8 cellular contexts compared by ENCODE assay signal in the genomic region with DNA sequence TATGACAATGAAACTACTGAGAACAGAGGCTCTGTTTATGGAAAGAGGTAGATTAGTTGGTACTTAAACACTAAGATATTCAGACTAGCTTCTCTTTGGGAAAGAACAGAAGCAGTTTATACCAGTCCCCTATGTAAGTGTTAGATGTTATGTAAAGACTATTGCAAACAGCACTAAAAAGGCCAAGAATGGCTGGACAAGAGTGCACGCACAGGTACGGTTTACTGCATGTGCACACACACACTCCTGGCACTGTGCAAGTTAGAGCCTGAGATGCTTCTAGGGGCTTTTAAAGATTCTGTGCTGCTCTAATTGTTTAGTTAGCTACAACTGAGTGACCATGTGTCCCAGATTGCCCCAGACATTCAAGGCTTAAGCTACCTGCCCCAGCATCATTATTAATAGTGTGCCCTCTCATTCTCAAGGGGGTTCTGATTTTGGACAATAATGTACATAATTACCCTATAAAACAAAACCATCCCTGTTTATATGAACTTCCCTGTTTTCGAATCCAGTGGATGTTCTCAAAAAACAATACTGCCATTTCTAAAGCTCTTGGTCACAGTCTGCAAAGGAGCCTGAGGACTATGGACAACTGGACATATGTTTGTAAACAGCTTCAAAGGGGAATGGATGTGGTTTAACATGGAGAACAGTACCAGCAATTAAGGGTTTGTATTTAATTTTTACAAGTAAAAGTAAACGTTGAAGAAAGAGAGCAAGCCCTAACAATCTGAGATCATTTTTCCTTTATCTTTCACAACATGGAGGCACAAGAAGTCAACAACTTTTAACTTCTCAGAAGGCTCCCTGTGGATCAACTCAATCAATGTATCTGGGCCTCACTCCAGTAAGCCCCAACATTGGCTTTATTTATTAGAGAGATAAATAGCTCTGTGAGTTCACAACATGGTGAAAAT. TPM values are rescaled to one million over a fixed set of nuclear protein-coding genes. Genes with fewer than 3 reads are reported as not detected.
A peak's percentile ranks its signal among the peaks of the same experiment; 100 is the strongest.
DNase-seq lines count a peak whose midpoint lies in the region; ATAC-seq and TF ChIP-seq lines count a peak whose summit lies in the region.

No MANE protein-coding gene starts in this region.

- no peaks in the 10 kb centered on the region for H3K9me2 ChIP-seq in PC-3 (replicated peaks; ENCODE audit: low read length)

- peak overlapping the region; percentile 94 for H3K4me3 Mint-ChIP-seq in CD8-positive, alpha-beta T cell
- peak overlapping the region; percentile 86 for H3K4me3 Mint-ChIP-seq in progenitor cell of endocrine pancreas (ENCODE audit: low read depth)

- no peak for DNase-seq in CD8-positive, alpha-beta T cell
- DNase-seq in PC-3 (no peak), epithelial cell of proximal tubule (ENCODE audit: low read depth) (no peak), progenitor cell of endocrine pancreas (ENCODE audit: low spot score, unreplicated experiment) (no peak), HK-2 (ENCODE audit: unreplicated experiment) (no peak), iPS-NIHi11 (ENCODE audit: low spot score) (no peak), activated gamma-delta T cell treated with Interleukin-2 at 50 U/mL for 16 hours (no peak)

- TF ChIP-seq CTCF in CD8-positive, alpha-beta T cell (IDR thresholded peaks at IDR 0.05) = no peak
- TF ChIP-seq CTCF in PC-3 (conservative IDR thresholded peaks at IDR 0.05; ENCODE audit: low read depth, low read length) (no peak), epithelial cell of proximal tubule (conservative IDR thresholded peaks at IDR 0.05; ENCODE audit: low read depth, low read length) (no peak), progenitor cell of endocrine pancreas (IDR thresholded peaks at IDR 0.05; ENCODE audit: unreplicated experiment) (no peak)

- H3K4me2 ChIP-seq in PC-3 (ENCODE audit: low read length) = peak overlapping the region; percentile 89

- H3K4me1 ChIP-seq in CD8-positive, alpha-beta T cell (ENCODE audit: insufficient read depth, low read length) = peaks cover 9% of the 10 kb centered on the region
- H3K4me1 ChIP-seq in PC-3 (ENCODE audit: insufficient read depth, low read length) = peaks cover 12% of the 10 kb centered on the region

- ATAC-seq in CD8-positive, alpha-beta T cell = no peak
- ATAC-seq in PC-3 (no peak), GM19463 (IDR thresholded peaks at IDR 0.05; ENCODE audit: unreplicated experiment) (no peak)

- peaks cover 67% of the 10 kb centered on the region for H3K79me2 ChIP-seq in PC-3 (ENCODE audit: low read length)

- intact Hi-C loops in CD8-positive, alpha-beta T cell (cut with DNase I, micrococcal nuclease) = loop anchor here (10.0 kb wide), 4 partner anchors 469 to 971 kb away; partner anchors contain the start of genes ELMOD2 (in 2 of the 2), NOCT (in 1 of the 2) and SCOC (in 1 of the 2)
- intact Hi-C loops in PC-3 (cut with micrococcal nuclease) = no loop called here

- peaks cover 8% of the 10 kb centered on the region for H3K36me3 Mint-ChIP-seq in CD8-positive, alpha-beta T cell
- H3K36me3 Mint-ChIP-seq in progenitor cell of endocrine pancreas (ENCODE audit: insufficient read depth) = no peaks in the 10 kb centered on the region

- H3F3A ChIP-seq in PC-3 (ENCODE audit: low read length, unreplicated experiment) = no peaks in the 10 kb centered on the region

- H3K27me3 Mint-ChIP-seq in CD8-positive, alpha-beta T cell (ENCODE audit: low read depth) = peaks cover 9% of the 10 kb centered on the region
- peaks cover 20% of the 10 kb centered on the region for H3K27me3 Mint-ChIP-seq in progenitor cell of endocrine pancreas

- no peak overlapping the region for H3K4me3 ChIP-seq in CD8-positive, alpha-beta T cell (ENCODE audit: low read depth, low read length)
- H3K4me3 ChIP-seq in PC-3 (ENCODE audit: low read length) (peak overlapping the region; percentile 70), epithelial cell of proximal tubule (ENCODE audit: low read depth, low read length) (peak overlapping the region; percentile 69)

- no peaks in the 10 kb centered on the region for H3K36me3 ChIP-seq in CD8-positive, alpha-beta T cell (ENCODE audit: insufficient read depth, low read length)
- no peaks in the 10 kb centered on the region for H3K36me3 ChIP-seq in PC-3 (ENCODE audit: low read depth, low read length)

- H3K9ac ChIP-seq in PC-3 (ENCODE audit: low read length) = peak overlapping the region; percentile 90; the same call in 1 of the 2 replicates

- POLR2A ChIA-PET in CD8-positive, alpha-beta T cell (lab: Charles Lee) = interaction anchor here (0.5 to 1.3 kb wide), 2 partner anchors 30 to 57 kb away, joined by 3 to 5 read pairs; no protein-coding TSS in a partner anchor
- POLR2A ChIA-PET in PC-3 (lab: Charles Lee; ENCODE audit: unreplicated experiment) = no interaction called here

- H3K9me3 Mint-ChIP-seq in CD8-positive, alpha-beta T cell = no peaks in the 10 kb centered on the region
- no peaks in the 10 kb centered on the region for H3K9me3 Mint-ChIP-seq in progenitor cell of endocrine pancreas (ENCODE audit: low read depth)

- CTCF ChIA-PET in CD8-positive, alpha-beta T cell (lab: Charles Lee) = interaction anchor here (0.5 to 1.7 kb wide), 2 partner anchors 18 to 23 kb away, joined by 3 to 6 read pairs; no protein-coding TSS in a partner anchor
- CTCF ChIA-PET in PC-3 (lab: Charles Lee) = interaction anchor here (0.7 kb wide), 1 partner anchor 56 kb away, joined by 3 read pairs; no protein-coding TSS in a partner anchor

- H3K27ac Mint-ChIP-seq in CD8-positive, alpha-beta T cell = no peak overlapping the region
- H3K27ac Mint-ChIP-seq in progenitor cell of endocrine pancreas = peak overlapping the region; percentile 97

- H3K27me3 ChIP-seq in CD8-positive, alpha-beta T cell (ENCODE audit: insufficient read depth, low read length) = no peaks in the 10 kb centered on the region
- no peaks in the 10 kb centered on the region for H3K27me3 ChIP-seq in PC-3 (ENCODE audit: low read length)

- H3K27ac ChIP-seq in CD8-positive, alpha-beta T cell (ENCODE audit: low read depth, low read length) = no peak overlapping the region
- no peak overlapping the region for H3K27ac ChIP-seq in PC-3 (ENCODE audit: low read length)

- BruUV-seq in PC-3 (replicated peaks; lab: Mats Ljungman, UMichigan) = TSS peak; percentile 49

- H4K20me1 ChIP-seq in PC-3 (ENCODE audit: low read length) = 0 out of 2 replicates have a peak, but pooled peaks cover 4% of the 10 kb centered on the region

- H3K9me3 ChIP-seq in CD8-positive, alpha-beta T cell (ENCODE audit: low read length) = no peaks in the 10 kb centered on the region
- H3K9me3 ChIP-seq in PC-3 (ENCODE audit: low read length) = no peaks in the 10 kb centered on the region

- peaks cover 28% of the 10 kb centered on the region for H3K4me1 Mint-ChIP-seq in CD8-positive, alpha-beta T cell (ENCODE audit: low read depth)
- H3K4me1 Mint-ChIP-seq in progenitor cell of endocrine pancreas (ENCODE audit: low read depth) = peaks cover 48% of the 10 kb centered on the region

- H2AFZ ChIP-seq in PC-3 (ENCODE audit: low read length) = peak overlapping the region; percentile 82; the same call in 1 of the 2 replicates

RNA-seq across cellular contexts. Expression of gene SETD7, which starts 2.0 kb away (rescaled TPM):
- 10 to 100 TPM in 1 of 2 experiments, 1 to 10 TPM in 1; 9.5 to 10.3 TPM for total RNA-seq in CD8-positive, alpha-beta T cell
- total RNA-seq in PC-3 (2014; rRNA removed) = 29.6 and 31.4 TPM in 2 replicates
- 21.7 and 29.4 TPM in 2 replicates for total RNA-seq in epithelial cell of proximal tubule
- 11.9 and 13.8 TPM in 2 replicates for total RNA-seq in progenitor cell of endocrine pancreas
